In genomic region chr3:120018299-120018698, GRCh38 we compare ENCODE assay signal across 24 cellular contexts.
"Had no signal": no experiment of that assay in that cellular context is flagged by ENCODE, and none has a peak within 500 bp of the region (broad histone marks: within the 10 kb centered on the region; RNA-seq: fewer than 3 reads in every experiment).

No MANE protein-coding gene starts in this region.

- H3K4me3 Mint-ChIP-seq: activated CD4-positive, alpha-beta T cell treated with anti-CD3 and anti-CD28 coated beads, Interleukin-2, amount 10 ng/mL, durations not matched to agents 7 days and 5 days; activated CD8-positive, alpha-beta T cell treated with anti-CD3 and anti-CD28 coated beads for 36 hours; central memory CD8-positive, alpha-beta T cell; dendritic cell treated with granulocyte-macrophage colony-stimulating factor and Interleukin-4, amounts not matched to agents 40 ng/mL and 50 ng/mL, for 4 days; natural killer cell; neural progenitor cell; T-helper 17 cell had no signal

- H3K9ac ChIP-seq: neural progenitor cell had no signal

- H3K9me3 Mint-ChIP-seq: activated CD4-positive, alpha-beta T cell treated with anti-CD3 and anti-CD28 coated beads, Interleukin-2, amount 10 ng/mL, durations not matched to agents 7 days and 5 days; activated CD8-positive, alpha-beta T cell treated with anti-CD3 and anti-CD28 coated beads for 36 hours; central memory CD8-positive, alpha-beta T cell; dendritic cell treated with granulocyte-macrophage colony-stimulating factor and Interleukin-4, amounts not matched to agents 40 ng/mL and 50 ng/mL, for 4 days; natural killer cell had no signal

- H3K4me3 ChIP-seq: breast epithelium, gastroesophageal sphincter, hepatocyte, left ventricle myocardium inferior, lung, neural progenitor cell, right lobe of liver, SK-N-MC, stomach, thyroid gland had no signal

- H3K27ac Mint-ChIP-seq: activated CD4-positive, alpha-beta T cell treated with anti-CD3 and anti-CD28 coated beads, Interleukin-2, amount 10 ng/mL, durations not matched to agents 7 days and 5 days; activated CD8-positive, alpha-beta T cell treated with anti-CD3 and anti-CD28 coated beads for 36 hours; dendritic cell treated with granulocyte-macrophage colony-stimulating factor and Interleukin-4, amounts not matched to agents 40 ng/mL and 50 ng/mL, for 4 days; neural progenitor cell had no signal

- H3K4me1 ChIP-seq: breast epithelium, right lobe of liver had no signal

- H3K4me2 ChIP-seq: hepatocyte, neural progenitor cell had no signal

- DNase-seq: activated CD4-positive, alpha-beta T cell treated with anti-CD3 and anti-CD28 coated beads, Interleukin-2, amount 10 ng/mL, durations not matched to agents 7 days and 5 days; activated CD4-positive, CD25-positive, alpha-beta regulatory T cell treated with anti-CD3 and anti-CD28 coated beads, Interleukin-2, amount 50 U/mL, for 72 hours; activated CD8-positive, alpha-beta T cell treated with anti-CD3 and anti-CD28 coated beads for 36 hours; activated naive CD4-positive, alpha-beta T cell treated with Interleukin-2 at 50 U/mL for 16 hours; activated T-cell treated with anti-CD3 and anti-CD28 coated beads, Interleukin-2, amount 50 U/mL, for 48 hours; islet precursor cell; left ventricle myocardium inferior; mesendoderm; natural killer cell; right lobe of liver; stimulated activated CD4-positive, alpha-beta T cell treated with anti-CD3 and anti-CD28 coated beads, Interleukin-2, amount 100 ng/mL, for 48 hours; stomach; T-helper 17 cell; T1000; thyroid gland had no signal

- H2AFZ ChIP-seq: hepatocyte, neural progenitor cell had no signal

- H3K27me3 ChIP-seq: breast epithelium, gastroesophageal sphincter, hepatocyte, neural progenitor cell, right lobe of liver, stomach, thyroid gland had no signal

- H3K36me3 Mint-ChIP-seq: natural killer cell had no signal

- ATAC-seq: activated CD8-positive, alpha-beta T cell treated with anti-CD3 and anti-CD28 coated beads for 36 hours; gastroesophageal sphincter; natural killer cell; T-helper 17 cell had no signal

- H3K9me3 ChIP-seq: breast epithelium, gastroesophageal sphincter, left ventricle myocardium inferior, right lobe of liver, stomach, thyroid gland had no signal

- H3K27me3 Mint-ChIP-seq: activated CD4-positive, alpha-beta T cell treated with anti-CD3 and anti-CD28 coated beads, Interleukin-2, amount 10 ng/mL, durations not matched to agents 7 days and 5 days; activated CD8-positive, alpha-beta T cell treated with anti-CD3 and anti-CD28 coated beads for 36 hours; central memory CD8-positive, alpha-beta T cell; dendritic cell treated with granulocyte-macrophage colony-stimulating factor and Interleukin-4, amounts not matched to agents 40 ng/mL and 50 ng/mL, for 4 days; T-helper 17 cell had no signal

- H3K27ac ChIP-seq: breast epithelium, epithelial cell of prostate, gastroesophageal sphincter, hepatocyte, left ventricle myocardium inferior, neural progenitor cell, right lobe of liver, SK-N-MC, stomach, thyroid gland had no signal

- H3K36me3 ChIP-seq: breast epithelium, gastroesophageal sphincter, left ventricle myocardium inferior, neural progenitor cell, right lobe of liver, stomach, thyroid gland had no signal
